25 cellular contexts compared by ENCODE assay signal in genomic region chr7:112740667-112741066, GRCh38. TPM values are rescaled to one million over a fixed set of nuclear protein-coding genes. Genes with fewer than 3 reads are reported as not detected.
DNase-seq lines count a peak whose midpoint lies in the region; ATAC-seq, FAIRE-seq and TF ChIP-seq lines count a peak whose summit lies in the region.
"Had no signal": no experiment of that assay in that cellular context is flagged by ENCODE, and none has a peak within 500 bp of the region (broad histone marks: within the 10 kb centered on the region; RNA-seq: fewer than 3 reads in every experiment).

No MANE protein-coding gene starts in this region.

- DNase-seq in HepG2 (ENCODE audit: low spot score) (no peak), right lobe of liver (no peak), IMR-90 (no peak), T1000 (lab: John Stamatoyannopoulos, UW) (no peak)
- no peak for DNase-seq in natural killer cell treated with Interleukin-12 subunit alpha and Interleukin-12 subunit beta and Interleukin-15 and Interleukin-18, amount 100 ng/mL, for 72 hours (ENCODE audit: low spot score)
- DNase-seq: ACHN; C1 segment of cervical spinal cord; CD4-positive, alpha-beta memory T cell; CD4-positive, CD25-positive, alpha-beta regulatory T cell; CD8-positive, alpha-beta memory T cell; COR-L47; DMS 273 treated with DMSO at 0.1 percent for 48 hours; DMS153; DMS53; DMS79; DND-41; EL; GDM1 had no signal

- ATAC-seq in HepG2 (no peak), right lobe of liver (no peak), IMR-90 (ENCODE audit: low read depth) (no peak)
- ATAC-seq in natural killer cell treated with Interleukin-12 subunit alpha and Interleukin-12 subunit beta and Interleukin-15 and Interleukin-18, amount 100 ng/mL, for 72 hours: no peak
- ATAC-seq: GM12878 had no signal

- H3K9me1 ChIP-seq in IMR-90 (ENCODE audit: insufficient read depth, low read length): no peaks in the 10 kb centered on the region

- no peaks in the 10 kb centered on the region for H3K4me1 Mint-ChIP-seq in natural killer cell treated with Interleukin-12 subunit alpha and Interleukin-12 subunit beta and Interleukin-15 and Interleukin-18, amount 100 ng/mL, for 72 hours (ENCODE audit: low read depth in 2 of 2)
- H3K4me1 Mint-ChIP-seq: CD14-positive monocyte; CD4-positive, alpha-beta memory T cell; CD4-positive, CD25-positive, alpha-beta regulatory T cell; CD8-positive, alpha-beta memory T cell had no signal

- no peak overlapping the region for H2BK15ac ChIP-seq in IMR-90 (ENCODE audit: low read depth, low read length)

- peaks cover 8% of the 10 kb centered on the region for H3K36me3 Mint-ChIP-seq in natural killer cell treated with Interleukin-12 subunit alpha and Interleukin-12 subunit beta and Interleukin-15 and Interleukin-18, amount 100 ng/mL, for 72 hours
- H3K36me3 Mint-ChIP-seq: CD14-positive monocyte; CD4-positive, CD25-positive, alpha-beta regulatory T cell had no signal

- no peak overlapping the region for H3K4me3 Mint-ChIP-seq in natural killer cell treated with Interleukin-12 subunit alpha and Interleukin-12 subunit beta and Interleukin-15 and Interleukin-18, amount 100 ng/mL, for 72 hours
- H3K4me3 Mint-ChIP-seq: CD14-positive monocyte; CD4-positive, alpha-beta memory T cell; CD4-positive, CD25-positive, alpha-beta regulatory T cell; CD8-positive, alpha-beta memory T cell had no signal

- no peak overlapping the region for H3K18ac ChIP-seq in IMR-90 (ENCODE audit: low read depth, low read length)

- no peak overlapping the region for H2BK120ac ChIP-seq in IMR-90 (ENCODE audit: low read depth, low read length)

- H3K9me3 Mint-ChIP-seq in natural killer cell treated with Interleukin-12 subunit alpha and Interleukin-12 subunit beta and Interleukin-15 and Interleukin-18, amount 100 ng/mL, for 72 hours: peaks cover 7% of the 10 kb centered on the region

- H3K14ac ChIP-seq in IMR-90 (replicated peaks; ENCODE audit: low read depth, low read length): no peak overlapping the region

- no peak overlapping the region for H3K4ac ChIP-seq in IMR-90 (ENCODE audit: low read depth, low read length)

- POLR2A ChIA-PET in HepG2 (lab: Yijun Ruan, JAX): no interaction called here
- POLR2A ChIA-PET in IMR-90 (lab: Charles Lee; ENCODE audit: unreplicated experiment): interaction anchor here (0.6 kb wide), 1 partner anchor 18 kb away, joined by 4 read pairs; no protein-coding TSS in a partner anchor

- TF ChIP-seq RAD21 in HepG2 (CRISPR knock-in tag; IDR thresholded peaks at IDR 0.05): no peak
- TF ChIP-seq RAD21 in IMR-90 (IDR thresholded peaks at IDR 0.05; ENCODE audit: low read length): no peak

- no peak overlapping the region for H3K56ac ChIP-seq in IMR-90 (ENCODE audit: extremely low read depth, insufficient read depth, low read length)

- H3K27me3 ChIP-seq in HepG2 (ENCODE audit: control insufficient read depth in 1 of 2, insufficient read depth in 2 of 2, low read length in 2 of 2) (no peaks in the 10 kb centered on the region), right lobe of liver (no peaks in the 10 kb centered on the region), IMR-90 (ENCODE audit: control insufficient read depth, insufficient read depth, low read length) (no peaks in the 10 kb centered on the region)
- H3K27me3 ChIP-seq: BLaER1 had no signal

- no peak overlapping the region for H3K27ac ChIP-seq in HepG2 (ENCODE audit: extremely low read length, insufficient read depth, low read length)
- H3K27ac ChIP-seq in right lobe of liver: no peak overlapping the region
- no peak overlapping the region for H3K27ac ChIP-seq in IMR-90 (ENCODE audit: insufficient read depth, low read length)
- H3K27ac ChIP-seq: 22Rv1, BLaER1 had no signal

- CTCF ChIA-PET in HepG2 (lab: Yijun Ruan, JAX; ENCODE audit: low intra/inter-chr PET ratio, low total read pairs) (no interaction called here), IMR-90 (lab: Yijun Ruan, JAX) (interaction anchor here (1.2 kb wide), 1 partner anchor 29 kb away, joined by 3 read pairs; no protein-coding TSS in a partner anchor)

- TF ChIP-seq EP300 in HepG2 (IDR thresholded peaks at IDR 0.05; ENCODE audit: low read depth in 2 of 2, low read length in 2 of 2) (no peak), HepG2 (CRISPR knock-in tag; IDR thresholded peaks at IDR 0.05; ENCODE audit: borderline replicate concordance) (no peak)

- H3K36me3 ChIP-seq in HepG2 (replicated peaks in 1 of 2; ENCODE audit: control insufficient read depth in 1 of 2, insufficient read depth in 2 of 2, low read length in 2 of 2) (no peaks in the 10 kb centered on the region), right lobe of liver (no peaks in the 10 kb centered on the region), IMR-90 (ENCODE audit: control insufficient read depth, insufficient read depth, low read length) (no peaks in the 10 kb centered on the region)
- H3K36me3 ChIP-seq: BE2C, BLaER1 had no signal

- H3K23ac ChIP-seq in IMR-90 (ENCODE audit: low read depth, low read length): no peak overlapping the region

- no peak for TF ChIP-seq POLR2A in HepG2 (IDR thresholded peaks at IDR 0.05; ENCODE audit: insufficient read depth in 1 of 2, low read depth in 2 of 2, low read length in 2 of 2)
- TF ChIP-seq POLR2A in right lobe of liver (IDR thresholded peaks at IDR 0.05): no peak
- no peak for TF ChIP-seq POLR2A in IMR-90 (IDR thresholded peaks at IDR 0.05; ENCODE audit: low read depth, low read length)

- no peak for FAIRE-seq in HepG2 (lab: Jason Lieb, UNC)
- FAIRE-seq: GM12878, GM12892, GM18507 had no signal

- H2AFZ ChIP-seq in HepG2 (ENCODE audit: low read length): no peak overlapping the region
- no peak overlapping the region for H2AFZ ChIP-seq in IMR-90 (replicated peaks; ENCODE audit: low read length, poor library complexity)

- H3K4me2 ChIP-seq in HepG2 (ENCODE audit: low read depth, low read length) (no peak overlapping the region), IMR-90 (ENCODE audit: low read depth, low read length) (no peak overlapping the region)
- H3K4me2 ChIP-seq: BLaER1 had no signal

- H3K4me1 ChIP-seq in HepG2 (ENCODE audit: insufficient read depth, low read length): no peaks in the 10 kb centered on the region
- H3K4me1 ChIP-seq in right lobe of liver: no peaks in the 10 kb centered on the region
- no peaks in the 10 kb centered on the region for H3K4me1 ChIP-seq in IMR-90 (ENCODE audit: control insufficient read depth, insufficient read depth, low read length)
- H3K4me1 ChIP-seq: BE2C, BLaER1 had no signal

- no peak overlapping the region for H2AK5ac ChIP-seq in IMR-90 (ENCODE audit: low read depth, low read length)

- WGBS in HepG2 (ENCODE audit: low lambda C conversion rate): 0% methylated on average over 1 of the region's 2 CpGs
- 38% methylated on average over 2 of the region's 2 CpGs for WGBS in right lobe of liver (ENCODE audit: insufficient coverage, low coverage, low lambda C conversion rate, missing lambda C conversion rate)
- WGBS in IMR-90 (ENCODE audit: extremely low coverage in 2 of 2, insufficient read length in 1 of 2), 2 experiments: no CpG with 5 or more reads among the region's 2 CpGs

- no peak overlapping the region for H4K8ac ChIP-seq in IMR-90 (ENCODE audit: low read depth in 2 of 2, low read length in 2 of 2)

- dilution Hi-C loops in IMR-90 (cut with HindIII; ENCODE audit: low sequenced_read_pairs, unreplicated experiment): no loop called here

- H3K27me3 Mint-ChIP-seq in natural killer cell treated with Interleukin-12 subunit alpha and Interleukin-12 subunit beta and Interleukin-15 and Interleukin-18, amount 100 ng/mL, for 72 hours: peaks cover 3 to 9% of the 10 kb centered on the region in 2 donors

- no peak overlapping the region for H4K91ac ChIP-seq in IMR-90 (ENCODE audit: insufficient read depth, low read depth, low read length)

- H2BK20ac ChIP-seq in IMR-90 (ENCODE audit: low read depth, low read length): no peak overlapping the region

- TF ChIP-seq CTCF in HepG2 (CRISPR knock-in tag; IDR thresholded peaks at IDR 0.05) (no peak), right lobe of liver (IDR thresholded peaks at IDR 0.05) (no peak), IMR-90 (conservative IDR thresholded peaks at IDR 0.05; ENCODE audit: low read depth, low read length) (no peak)

- no peak overlapping the region for H2BK5ac ChIP-seq in IMR-90 (ENCODE audit: low read depth, low read length, poor library complexity, severe bottlenecking)

- in situ Hi-C loops in HepG2 (cut with HindIII; ENCODE audit: extremely low pct_ligation_motif_present, low pct_unique_long_range_greater_than_20kb): no loop called here
- in situ Hi-C loops in IMR-90 (cut with MboI; ENCODE audit: low sequenced_read_pairs): no loop called here

- no TSS peak for BruUV-seq in HepG2 (replicated peaks; lab: Mats Ljungman, UMichigan)
- no TSS peak for BruUV-seq in IMR-90 (replicated peaks; lab: Mats Ljungman, UMichigan)

- H4K20me1 ChIP-seq in HepG2 (ENCODE audit: insufficient read depth, low read length): no peaks in the 10 kb centered on the region
- H4K20me1 ChIP-seq in IMR-90 (ENCODE audit: insufficient read depth, low read length): no peaks in the 10 kb centered on the region
- H4K20me1 ChIP-seq: BLaER1 had no signal

- H3K27ac Mint-ChIP-seq in natural killer cell treated with Interleukin-12 subunit alpha and Interleukin-12 subunit beta and Interleukin-15 and Interleukin-18, amount 100 ng/mL, for 72 hours: no peak overlapping the region
- H3K27ac Mint-ChIP-seq: CD14-positive monocyte; CD4-positive, alpha-beta memory T cell; CD4-positive, CD25-positive, alpha-beta regulatory T cell; CD8-positive, alpha-beta memory T cell had no signal

- no peak overlapping the region for H2AK9ac ChIP-seq in IMR-90 (replicated peaks; ENCODE audit: low read depth, low read length, poor library complexity)

- intact Hi-C loops in HepG2 (cut with micrococcal nuclease; ENCODE audit: unreplicated experiment): no loop called here
- intact Hi-C loops in right lobe of liver (cut with DNase I): no loop called here
- intact Hi-C loops in IMR-90 (cut with micrococcal nuclease): no loop called here

- H3K4me3 ChIP-seq in HepG2 (replicated peaks in 1 of 3; ENCODE audit: insufficient read depth in 1 of 3, low read depth in 2 of 3, low read length in 3 of 3) (no peak overlapping the region), right lobe of liver (no peak overlapping the region), IMR-90 (ENCODE audit: insufficient read depth, low read depth, low read length) (no peak overlapping the region)
- H3K4me3 ChIP-seq: BLaER1, GM12878 had no signal

- H3K79me1 ChIP-seq in IMR-90 (ENCODE audit: low read depth in 1 of 2, low read length in 2 of 2): no peaks in the 10 kb centered on the region

- no peaks in the 10 kb centered on the region for H3K79me2 ChIP-seq in HepG2 (ENCODE audit: insufficient read depth, low read length)

- no peak overlapping the region for H3K9ac ChIP-seq in HepG2 (ENCODE audit: insufficient read depth, low read depth, low read length)
- no peak overlapping the region for H3K9ac ChIP-seq in IMR-90 (ENCODE audit: low read depth, low read length)
- H3K9ac ChIP-seq: BLaER1 had no signal

- H3K9me3 ChIP-seq in HepG2 (ENCODE audit: low read length): no peaks in the 10 kb centered on the region
- no peaks in the 10 kb centered on the region for H3K9me3 ChIP-seq in right lobe of liver
- H3K9me3 ChIP-seq in IMR-90 (ENCODE audit: control insufficient read depth, insufficient read depth, low read length): peaks cover 3% of the 10 kb centered on the region; the same call in 1 of the 2 replicates
- H3K9me3 ChIP-seq: BE2C had no signal

- no peak overlapping the region for H4K5ac ChIP-seq in IMR-90 (ENCODE audit: low read depth, low read length)

RNA-seq across cellular contexts. Expression of gene TMEM168, which starts 49.5 kb away (rescaled TPM):
- total RNA-seq in HepG2 (2016; rRNA removed; fragmentation: Illumina TruSeq; extraction: Trizol) (5.7 and 8.7 TPM in 2 replicates), right lobe of liver (1 to 10 TPM; 5.8 to 9.1 (median 7.3) TPM), IMR-90 (2012; rRNA removed) (22.9 and 26.1 TPM in 2 replicates)
- total RNA-seq in HepG2 (2016; cell fraction: cytosol; rRNA removed; fragmentation: Illumina TruSeq; extraction: Trizol; ENCODE audit: low read depth): 0.51 and 0.53 TPM in 2 replicates
- 7.0 and 8.7 TPM in 2 replicates for total RNA-seq in HepG2 (2016; cell fraction: insoluble cytoplasmic fraction; rRNA removed; fragmentation: Illumina TruSeq; extraction: Trizol)
- total RNA-seq in HepG2 (2016; cell fraction: membrane; rRNA removed; fragmentation: Illumina TruSeq; extraction: Trizol): 2.5 and 3.6 TPM in 2 replicates
- 13.7 and 16.6 TPM in 2 replicates for total RNA-seq in HepG2 (2016; cell fraction: nucleus; rRNA removed; fragmentation: Illumina TruSeq; extraction: Trizol)
- polyA plus RNA-seq in HepG2 (2011; rRNA removed) (13.8 and 15.7 TPM in 2 replicates), IMR-90 (2012; rRNA removed) (14.7 and 17.7 TPM in 2 replicates)
- 6.7 and 10.2 TPM in 2 replicates for polyA plus RNA-seq in HepG2 (2011; cell fraction: cytosol; rRNA removed)
- 12.1 and 12.2 TPM in 2 replicates for polyA plus RNA-seq in HepG2 (2011; cell fraction: nucleus; rRNA removed)
- 7.9 and 8.6 TPM in 2 replicates for polyA plus RNA-seq in HepG2 (2012)
- polyA plus RNA-seq in HepG2 (2016; cell fraction: cytosol; fragmentation: Illumina TruSeq; extraction: Trizol; ENCODE audit: low read depth): 0.45 and 0.51 TPM in 2 replicates
- polyA plus RNA-seq in HepG2 (2016; cell fraction: insoluble cytoplasmic fraction; fragmentation: Illumina TruSeq; extraction: Trizol; ENCODE audit: low read depth): 4.0 and 5.9 TPM in 2 replicates
- polyA plus RNA-seq in HepG2 (2016; cell fraction: membrane; fragmentation: Illumina TruSeq; extraction: Trizol; ENCODE audit: low read depth): 1.7 and 2.0 TPM in 2 replicates
- 19.4 TPM in 2 replicates for polyA plus RNA-seq in HepG2 (2016; cell fraction: nucleus; fragmentation: Illumina TruSeq; extraction: Trizol; ENCODE audit: insufficient read depth, low read depth)
- 11.0 and 18.1 TPM in 2 replicates for polyA minus RNA-seq in HepG2 (2011; rRNA and poly(A)+ RNA removed; ENCODE audit: low replicate concordance)
- 12.2 and 13.3 TPM in 2 replicates for polyA minus RNA-seq in HepG2 (2011; cell fraction: cytosol; rRNA and poly(A)+ RNA removed)
- 18.5 and 19.9 TPM in 2 replicates for polyA minus RNA-seq in HepG2 (2011; cell fraction: nucleus; rRNA and poly(A)+ RNA removed)
- 3.0 and 7.7 TPM in 2 replicates for polyA plus RNA-seq in IMR-90 (2012; cell fraction: cytosol; rRNA removed)
- 5.8 and 56.3 TPM in 2 replicates for polyA plus RNA-seq in IMR-90 (2012; cell fraction: nucleus; rRNA removed; ENCODE audit: low replicate concordance)
- total RNA-seq in natural killer cell treated with Interleukin-12 subunit alpha and Interleukin-12 subunit beta and Interleukin-15 and Interleukin-18, amount 100 ng/mL, for 72 hours: 10 to 100 TPM; 21.1 to 25.7 TPM
